Comparison of ENCODE assay signal across 8 cellular contexts in genomic region chr7:73939528-73939927, GRCh38.
"Had no signal": no experiment of that assay in that cellular context is flagged by ENCODE, and none has a peak within 500 bp of the region (broad histone marks: within the 10 kb centered on the region; RNA-seq: fewer than 3 reads in every experiment).

No MANE protein-coding gene starts in this region.

- DNase-seq: GDM1, GF-D8 had no signal

- FAIRE-seq: G401.6, GM12878, GM12891, GM12892, GM18507, GM19239 had no signal

- ATAC-seq: GM12878 had no signal

- H3K4me3 ChIP-seq: GM12878 had no signal
